In genomic region chr22:46539169-46539568, GRCh38 we compare ENCODE assay signal across 9 cellular contexts. TPM values are rescaled to one million over a fixed set of nuclear protein-coding genes. Genes with fewer than 3 reads are reported as not detected.
DNase-seq lines count a peak whose midpoint lies in the region; ATAC-seq and TF ChIP-seq lines count a peak whose summit lies in the region.
"Had no signal": no experiment of that assay in that cellular context is flagged by ENCODE, and none has a peak within 500 bp of the region (broad histone marks: within the 10 kb centered on the region; RNA-seq: fewer than 3 reads in every experiment).

No MANE protein-coding gene starts in this region.

- peak overlapping the region; percentile 68 for H3K4me3 Mint-ChIP-seq in T-helper 17 cell
- H3K4me3 Mint-ChIP-seq in progenitor cell of endocrine pancreas (ENCODE audit: low read depth), result peak overlapping the region; percentile 63
- H3K4me3 Mint-ChIP-seq: stimulated activated naive CD8-positive, alpha-beta T cell treated with anti-CD3 and anti-CD28 coated beads, Interleukin-15, Interleukin-2, amounts not matched to agents 100 ng/mL and 50 ng/mL, for 24 hours had no signal

- peaks cover 14% of the 10 kb centered on the region; the same call in 1 of the 2 replicates for H3K36me3 ChIP-seq in HUES48 (ENCODE audit: control insufficient read depth, insufficient read depth, low read length)

- H3K4me1 ChIP-seq in HUES48 (ENCODE audit: control insufficient read depth, insufficient read depth, low read length), result 0 out of 2 replicates have a peak, but pooled peaks cover 7% of the 10 kb centered on the region

- H3K27ac Mint-ChIP-seq in T-helper 17 cell, result no peak overlapping the region
- H3K27ac Mint-ChIP-seq in progenitor cell of endocrine pancreas, result no peak overlapping the region
- H3K27ac Mint-ChIP-seq: stimulated activated naive CD8-positive, alpha-beta T cell treated with anti-CD3 and anti-CD28 coated beads, Interleukin-15, Interleukin-2, amounts not matched to agents 100 ng/mL and 50 ng/mL, for 24 hours had no signal

- H3K9me3 ChIP-seq in HUES48 (ENCODE audit: control insufficient read depth, insufficient read depth, low read length) (no peaks in the 10 kb centered on the region), T-helper 17 cell (ENCODE audit: control insufficient read depth, low read length, poor library complexity, severe bottlenecking) (no peaks in the 10 kb centered on the region)

- no peaks in the 10 kb centered on the region for H3K9me3 Mint-ChIP-seq in progenitor cell of endocrine pancreas (ENCODE audit: low read depth)
- H3K9me3 Mint-ChIP-seq: stimulated activated naive CD8-positive, alpha-beta T cell treated with anti-CD3 and anti-CD28 coated beads, Interleukin-15, Interleukin-2, amounts not matched to agents 100 ng/mL and 50 ng/mL, for 24 hours had no signal

- ATAC-seq in T-helper 17 cell (no peak), GM18511 (IDR thresholded peaks at IDR 0.05; ENCODE audit: unreplicated experiment) (no peak), GM18867 (IDR thresholded peaks at IDR 0.05; ENCODE audit: unreplicated experiment) (no peak), GM21825 (IDR thresholded peaks at IDR 0.05; ENCODE audit: unreplicated experiment) (no peak)

- no peak overlapping the region for H3K27ac ChIP-seq in HUES48 (ENCODE audit: low read depth, low read length)

- H3K27me3 Mint-ChIP-seq in T-helper 17 cell (peaks cover 26% of the 10 kb centered on the region), progenitor cell of endocrine pancreas (peaks cover 43% of the 10 kb centered on the region)

- H3K36me3 Mint-ChIP-seq in T-helper 17 cell (ENCODE audit: low read depth) (no peaks in the 10 kb centered on the region), progenitor cell of endocrine pancreas (ENCODE audit: insufficient read depth) (peaks cover 4% of the 10 kb centered on the region)

- peaks cover 10% of the 10 kb centered on the region for H3K4me1 Mint-ChIP-seq in T-helper 17 cell
- peaks cover 9% of the 10 kb centered on the region for H3K4me1 Mint-ChIP-seq in progenitor cell of endocrine pancreas (ENCODE audit: low read depth)

- DNase-seq in T-helper 17 cell, result no peak
- DNase-seq in fibroblast of the aortic adventitia (ENCODE audit: low read depth), result no peak
- DNase-seq in progenitor cell of endocrine pancreas (ENCODE audit: low spot score, unreplicated experiment), result no peak
- no peak for DNase-seq in NCI-H2196 treated with DMSO at 0.1 percent for 48 hours (lab: John Stamatoyannopoulos, UW; ENCODE audit: unreplicated experiment)

- H3K9ac ChIP-seq in HUES48 (ENCODE audit: low read depth, low read length), result no peak overlapping the region

- H3K27me3 ChIP-seq in HUES48 (ENCODE audit: control insufficient read depth, insufficient read depth, low read length), result peaks cover 49% of the 10 kb centered on the region

- H3K4me3 ChIP-seq in HUES48 (ENCODE audit: low read depth, low read length), result peak overlapping the region; percentile 63; the same call in 1 of the 2 replicates
- H3K4me3 ChIP-seq in fibroblast of the aortic adventitia (ENCODE audit: low read depth, low read length), result peak overlapping the region; percentile 53

- TF ChIP-seq CTCF in fibroblast of the aortic adventitia (IDR thresholded peaks at IDR 0.05; ENCODE audit: insufficient read depth, low read length) (no peak), progenitor cell of endocrine pancreas (IDR thresholded peaks at IDR 0.05; ENCODE audit: unreplicated experiment) (no peak)

RNA-seq across cellular contexts. Expression of gene CELSR1, which starts 1.7 kb away (rescaled TPM):
- total RNA-seq in T-helper 17 cell (1 to 10 TPM; 3.0 to 6.0 TPM), fibroblast of the aortic adventitia (ENCODE audit: low replicate concordance) (1.1 and 4.3 TPM in 2 replicates), progenitor cell of endocrine pancreas (20.9 and 21.0 TPM in 2 replicates)
